In the genomic region with DNA sequence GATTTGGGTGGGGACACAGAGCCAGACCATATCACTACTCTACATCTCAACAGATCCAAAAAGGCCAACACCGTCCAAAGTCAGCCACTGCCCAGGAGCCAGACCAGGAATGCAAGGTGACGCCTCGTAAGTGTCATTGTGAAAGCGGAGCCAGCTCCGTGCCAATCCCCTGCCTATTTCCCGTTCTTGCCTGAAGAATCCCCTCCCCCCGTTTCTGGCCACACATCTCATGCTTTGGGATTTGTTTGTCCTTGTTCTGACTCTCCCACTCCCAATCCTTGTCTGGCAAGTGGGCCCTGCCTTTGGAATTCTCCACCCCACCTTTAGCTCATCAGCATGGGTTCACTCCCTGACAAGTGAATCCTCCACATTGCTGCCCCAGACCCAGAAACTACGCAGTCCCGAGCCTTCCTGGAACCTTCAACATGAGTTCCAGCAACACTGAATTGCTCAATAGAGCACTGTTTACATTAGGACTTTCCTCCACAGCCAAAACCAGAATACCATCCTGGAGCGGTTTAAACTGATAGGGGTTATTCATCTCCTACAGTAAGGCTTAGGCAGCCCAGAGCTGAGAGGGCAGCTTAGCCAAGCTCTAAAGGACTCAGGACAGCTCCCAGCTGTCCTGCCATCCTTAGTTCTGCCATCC, we compare ENCODE assay signal across 17 cellular contexts. TPM values are rescaled to one million over a fixed set of nuclear protein-coding genes. Genes with fewer than 3 reads are reported as not detected.
DNase-seq lines count a peak whose midpoint lies in the region; ATAC-seq and TF ChIP-seq lines count a peak whose summit lies in the region.
"Had no signal": no experiment of that assay in that cellular context is flagged by ENCODE, and none has a peak within 500 bp of the region (broad histone marks: within the 10 kb centered on the region; RNA-seq: fewer than 3 reads in every experiment).

No MANE protein-coding gene starts in this region.

- H3K4me3 ChIP-seq in GM23338 = no peak overlapping the region
- H3K4me3 ChIP-seq: ascending aorta, skin epidermis had no signal

- peak overlapping the region; percentile 93 for H2AFZ ChIP-seq in GM23338

- no peaks in the 10 kb centered on the region for H3K79me2 ChIP-seq in GM23338 (replicated peaks; ENCODE audit: insufficient read depth)

- no peaks in the 10 kb centered on the region for H4K20me1 ChIP-seq in GM23338 (replicated peaks; ENCODE audit: insufficient read depth)

- H3K36me3 Mint-ChIP-seq in GM23338 (ENCODE audit: low read depth) = no peaks in the 10 kb centered on the region; the same call in 2 of the 3 replicates
- H3K36me3 Mint-ChIP-seq in osteocyte (ENCODE audit: unreplicated experiment) = no peaks in the 10 kb centered on the region
- no peaks in the 10 kb centered on the region for H3K36me3 Mint-ChIP-seq in activated CD4-positive, alpha-beta memory T cell treated with anti-CD3 and anti-CD28 coated beads, Interleukin-2, amount 10 ng/mL, durations not matched to agents 7 days and 5 days (ENCODE audit: low read depth)

- H3K27me3 ChIP-seq in GM23338 (ENCODE audit: insufficient read depth) = peaks cover 18% of the 10 kb centered on the region
- H3K27me3 ChIP-seq: ascending aorta had no signal

- H3F3A ChIP-seq in GM23338 (replicated peaks; ENCODE audit: low read depth) = no peaks in the 10 kb centered on the region

- no peaks in the 10 kb centered on the region for H3K9me3 Mint-ChIP-seq in GM23338
- H3K9me3 Mint-ChIP-seq in osteocyte (ENCODE audit: unreplicated experiment) = no peaks in the 10 kb centered on the region
- no peaks in the 10 kb centered on the region for H3K9me3 Mint-ChIP-seq in activated CD4-positive, alpha-beta memory T cell treated with anti-CD3 and anti-CD28 coated beads, Interleukin-2, amount 10 ng/mL, durations not matched to agents 7 days and 5 days
- H3K9me3 Mint-ChIP-seq: nephron had no signal

- no peak overlapping the region for H3K4me2 ChIP-seq in GM23338

- H3K4me1 Mint-ChIP-seq in GM23338 (peaks cover 3% of the 10 kb centered on the region; the same call in 2 of the 3 replicates), osteocyte (ENCODE audit: unreplicated experiment) (peaks cover 7% of the 10 kb centered on the region)
- H3K4me1 Mint-ChIP-seq in activated CD4-positive, alpha-beta memory T cell treated with anti-CD3 and anti-CD28 coated beads, Interleukin-2, amount 10 ng/mL, durations not matched to agents 7 days and 5 days = peaks cover 3% of the 10 kb centered on the region
- H3K4me1 Mint-ChIP-seq: nephron had no signal

- H3K9me2 ChIP-seq in GM23338 (ENCODE audit: insufficient read depth) = no peaks in the 10 kb centered on the region; the same call in 1 of the 2 replicates

- H3K27ac ChIP-seq in GM23338 (ENCODE audit: low read depth) = no peak overlapping the region
- H3K27ac ChIP-seq: ascending aorta, skin epidermis, WERI-Rb-1 had no signal

- H3K27me3 Mint-ChIP-seq in GM23338 (ENCODE audit: insufficient read depth, low read depth, poor library complexity) = peaks cover 27% of the 10 kb centered on the region
- H3K27me3 Mint-ChIP-seq in osteocyte (ENCODE audit: unreplicated experiment) = peaks cover 9% of the 10 kb centered on the region
- H3K27me3 Mint-ChIP-seq in activated CD4-positive, alpha-beta memory T cell treated with anti-CD3 and anti-CD28 coated beads, Interleukin-2, amount 10 ng/mL, durations not matched to agents 7 days and 5 days = peaks cover 5% of the 10 kb centered on the region

- H3K4me3 Mint-ChIP-seq in GM23338 (no peak overlapping the region), osteocyte (ENCODE audit: unreplicated experiment) (no peak overlapping the region)
- no peak overlapping the region for H3K4me3 Mint-ChIP-seq in activated CD4-positive, alpha-beta memory T cell treated with anti-CD3 and anti-CD28 coated beads, Interleukin-2, amount 10 ng/mL, durations not matched to agents 7 days and 5 days
- H3K4me3 Mint-ChIP-seq: nephron had no signal

- POLR2A ChIA-PET in activated CD4-positive, alpha-beta memory T cell treated with anti-CD3 and anti-CD28 coated beads, Interleukin-2, amount 10 ng/mL, durations not matched to agents 7 days and 5 days (lab: Charles Lee) = no interaction called here

- no peak overlapping the region for H3K27ac Mint-ChIP-seq in GM23338
- H3K27ac Mint-ChIP-seq in osteocyte (ENCODE audit: unreplicated experiment) = no peak overlapping the region
- no peak overlapping the region for H3K27ac Mint-ChIP-seq in activated CD4-positive, alpha-beta memory T cell treated with anti-CD3 and anti-CD28 coated beads, Interleukin-2, amount 10 ng/mL, durations not matched to agents 7 days and 5 days
- H3K27ac Mint-ChIP-seq: nephron had no signal

- DNase-seq in GM23338 (ENCODE audit: low spot score) (no peak), NCI-H2196 (lab: John Stamatoyannopoulos, UW; ENCODE audit: unreplicated experiment) (peak; percentile 24), amniotic epithelial cell (ENCODE audit: low read depth) (peak; percentile 92), osteocyte (ENCODE audit: extremely low spot score, unreplicated experiment) (peak; percentile 40), MV-4-11 (lab: John Stamatoyannopoulos, UW) (no peak)
- DNase-seq in activated naive CD4-positive, alpha-beta T cell (lab: John Stamatoyannopoulos, UW) = no peak
- DNase-seq in activated CD4-positive, alpha-beta memory T cell treated with anti-CD3 and anti-CD28 coated beads, Interleukin-2, amount 10 ng/mL, durations not matched to agents 7 days and 5 days = no peak
- DNase-seq: COR-L47, H7, kidney glomerular epithelial cell, NCI-H345, SHP77, WERI-Rb-1 had no signal

- ATAC-seq in GM23338 (no peak), HG03135 (IDR thresholded peaks at IDR 0.05; ENCODE audit: unreplicated experiment) (no peak)

- CTCF ChIA-PET in activated CD4-positive, alpha-beta memory T cell treated with anti-CD3 and anti-CD28 coated beads, Interleukin-2, amount 10 ng/mL, durations not matched to agents 7 days and 5 days (lab: Charles Lee) = interaction anchor here (0.7 to 2.4 kb wide), 2 partner anchors 27 to 1168 kb away, joined by 4 to 12 read pairs; no protein-coding TSS in a partner anchor

- H3K36me3 ChIP-seq in GM23338 (ENCODE audit: insufficient read depth) = no peaks in the 10 kb centered on the region
- H3K36me3 ChIP-seq: ascending aorta, WERI-Rb-1 had no signal

- H3K4me1 ChIP-seq in GM23338 (ENCODE audit: insufficient read depth) = no peaks in the 10 kb centered on the region
- H3K4me1 ChIP-seq: ascending aorta had no signal

- TF ChIP-seq CTCF in GM23338 (conservative IDR thresholded peaks at IDR 0.05; ENCODE audit: low read depth in 2 of 2) (no peak), osteocyte (IDR thresholded peaks at IDR 0.05) (no peak)

TF ChIP-seq in GM23338, 12 proteins besides CTCF, POLR2A, EP300 and RAD21 (continues in another document):
- TF ChIP-seq, protein P1, sequence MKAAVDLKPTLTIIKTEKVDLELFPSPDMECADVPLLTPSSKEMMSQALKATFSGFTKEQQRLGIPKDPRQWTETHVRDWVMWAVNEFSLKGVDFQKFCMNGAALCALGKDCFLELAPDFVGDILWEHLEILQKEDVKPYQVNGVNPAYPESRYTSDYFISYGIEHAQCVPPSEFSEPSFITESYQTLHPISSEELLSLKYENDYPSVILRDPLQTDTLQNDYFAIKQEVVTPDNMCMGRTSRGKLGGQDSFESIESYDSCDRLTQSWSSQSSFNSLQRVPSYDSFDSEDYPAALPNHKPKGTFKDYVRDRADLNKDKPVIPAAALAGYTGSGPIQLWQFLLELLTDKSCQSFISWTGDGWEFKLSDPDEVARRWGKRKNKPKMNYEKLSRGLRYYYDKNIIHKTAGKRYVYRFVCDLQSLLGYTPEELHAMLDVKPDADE (IDR thresholded peaks at IDR 0.05) = no peak
- TF ChIP-seq POLR2AphosphoS5 (IDR thresholded peaks at IDR 0.05; ENCODE audit: low read depth) = no peak
- TF ChIP-seq, protein P2, sequence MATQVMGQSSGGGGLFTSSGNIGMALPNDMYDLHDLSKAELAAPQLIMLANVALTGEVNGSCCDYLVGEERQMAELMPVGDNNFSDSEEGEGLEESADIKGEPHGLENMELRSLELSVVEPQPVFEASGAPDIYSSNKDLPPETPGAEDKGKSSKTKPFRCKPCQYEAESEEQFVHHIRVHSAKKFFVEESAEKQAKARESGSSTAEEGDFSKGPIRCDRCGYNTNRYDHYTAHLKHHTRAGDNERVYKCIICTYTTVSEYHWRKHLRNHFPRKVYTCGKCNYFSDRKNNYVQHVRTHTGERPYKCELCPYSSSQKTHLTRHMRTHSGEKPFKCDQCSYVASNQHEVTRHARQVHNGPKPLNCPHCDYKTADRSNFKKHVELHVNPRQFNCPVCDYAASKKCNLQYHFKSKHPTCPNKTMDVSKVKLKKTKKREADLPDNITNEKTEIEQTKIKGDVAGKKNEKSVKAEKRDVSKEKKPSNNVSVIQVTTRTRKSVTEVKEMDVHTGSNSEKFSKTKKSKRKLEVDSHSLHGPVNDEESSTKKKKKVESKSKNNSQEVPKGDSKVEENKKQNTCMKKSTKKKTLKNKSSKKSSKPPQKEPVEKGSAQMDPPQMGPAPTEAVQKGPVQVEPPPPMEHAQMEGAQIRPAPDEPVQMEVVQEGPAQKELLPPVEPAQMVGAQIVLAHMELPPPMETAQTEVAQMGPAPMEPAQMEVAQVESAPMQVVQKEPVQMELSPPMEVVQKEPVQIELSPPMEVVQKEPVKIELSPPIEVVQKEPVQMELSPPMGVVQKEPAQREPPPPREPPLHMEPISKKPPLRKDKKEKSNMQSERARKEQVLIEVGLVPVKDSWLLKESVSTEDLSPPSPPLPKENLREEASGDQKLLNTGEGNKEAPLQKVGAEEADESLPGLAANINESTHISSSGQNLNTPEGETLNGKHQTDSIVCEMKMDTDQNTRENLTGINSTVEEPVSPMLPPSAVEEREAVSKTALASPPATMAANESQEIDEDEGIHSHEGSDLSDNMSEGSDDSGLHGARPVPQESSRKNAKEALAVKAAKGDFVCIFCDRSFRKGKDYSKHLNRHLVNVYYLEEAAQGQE (IDR thresholded peaks at IDR 0.05; ENCODE audit: unreplicated experiment) = no peak

RNA-seq across cellular contexts. Expression of a gene that starts 6.0 kb away (rescaled TPM):
- total RNA-seq in GM23338 (2014; rRNA removed; shearing (Covaris generic)) = 6.9 and 11.0 TPM in 2 replicates
- 6.8 and 7.7 TPM in 2 replicates for polyA plus RNA-seq in GM23338 (2016; fragmentation: Nextera tagmentation; extraction: Ambion mirVana)
- 17.5 and 18.0 TPM in 2 replicates for total RNA-seq in osteocyte
- 10 to 100 TPM; 15.0 to 17.5 TPM for total RNA-seq in activated CD4-positive, alpha-beta memory T cell treated with anti-CD3 and anti-CD28 coated beads, Interleukin-2, amount 10 ng/mL, durations not matched to agents 7 days and 5 days

RNA-seq across cellular contexts. Expression of a gene that starts 48.4 kb away (rescaled TPM):
- 14.6 and 15.4 TPM in 2 replicates for total RNA-seq in GM23338 (2014; rRNA removed; shearing (Covaris generic))
- polyA plus RNA-seq in GM23338 (2016; fragmentation: Nextera tagmentation; extraction: Ambion mirVana) = 5.6 and 9.5 TPM in 2 replicates
- total RNA-seq in osteocyte = 18.2 and 18.6 TPM in 2 replicates
- 10 to 100 TPM; 18.4 to 22.7 TPM for total RNA-seq in activated CD4-positive, alpha-beta memory T cell treated with anti-CD3 and anti-CD28 coated beads, Interleukin-2, amount 10 ng/mL, durations not matched to agents 7 days and 5 days

Comparison
In these comparisons a context has a peak if more than half of its experiments do, and no peak if none do; other contexts are left out.
1. DNase-seq: peak in NCI-H2196 (single experiment), amniotic epithelial cell (single experiment) and osteocyte (single experiment); none in GM23338 (single experiment), MV-4-11 (single experiment), activated naive CD4-positive, alpha-beta T cell (0 of 4) and activated CD4-positive, alpha-beta memory T cell treated with anti-CD3 and anti-CD28 coated beads, Interleukin-2, amount 10 ng/mL, durations not matched to agents 7 days and 5 days (single experiment).